Comparison of ENCODE assay signal across 1 cellular context in the genomic region with DNA sequence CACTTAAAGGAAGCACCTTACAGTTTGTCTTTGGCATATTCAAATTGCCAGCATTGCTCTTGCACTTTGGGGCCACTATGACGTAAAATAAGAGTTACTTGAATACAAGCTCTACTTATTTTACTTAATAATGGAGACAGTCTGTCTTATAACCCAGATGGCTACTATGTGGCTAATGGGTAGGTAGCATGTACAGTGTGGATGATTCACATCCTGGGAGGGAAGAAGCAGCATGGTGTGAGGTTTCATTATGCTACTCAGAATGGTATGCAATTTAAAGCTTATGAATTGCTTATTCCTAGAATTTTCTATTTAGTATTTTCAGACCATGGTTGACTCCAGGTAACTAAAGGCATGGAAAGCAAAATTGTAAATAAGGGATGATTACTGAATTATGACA.
TF ChIP-seq lines count a peak whose summit lies in the region.

No MANE protein-coding gene starts in this region.

TF ChIP-seq in SK-N-SH, 30 proteins besides CTCF, POLR2A, EP300 and RAD21 (continued from another document):
- TF ChIP-seq PBX3 (IDR thresholded peaks at IDR 0.05), result no peak
